ENCODE assay signal across 12 cellular contexts in the genomic region with DNA sequence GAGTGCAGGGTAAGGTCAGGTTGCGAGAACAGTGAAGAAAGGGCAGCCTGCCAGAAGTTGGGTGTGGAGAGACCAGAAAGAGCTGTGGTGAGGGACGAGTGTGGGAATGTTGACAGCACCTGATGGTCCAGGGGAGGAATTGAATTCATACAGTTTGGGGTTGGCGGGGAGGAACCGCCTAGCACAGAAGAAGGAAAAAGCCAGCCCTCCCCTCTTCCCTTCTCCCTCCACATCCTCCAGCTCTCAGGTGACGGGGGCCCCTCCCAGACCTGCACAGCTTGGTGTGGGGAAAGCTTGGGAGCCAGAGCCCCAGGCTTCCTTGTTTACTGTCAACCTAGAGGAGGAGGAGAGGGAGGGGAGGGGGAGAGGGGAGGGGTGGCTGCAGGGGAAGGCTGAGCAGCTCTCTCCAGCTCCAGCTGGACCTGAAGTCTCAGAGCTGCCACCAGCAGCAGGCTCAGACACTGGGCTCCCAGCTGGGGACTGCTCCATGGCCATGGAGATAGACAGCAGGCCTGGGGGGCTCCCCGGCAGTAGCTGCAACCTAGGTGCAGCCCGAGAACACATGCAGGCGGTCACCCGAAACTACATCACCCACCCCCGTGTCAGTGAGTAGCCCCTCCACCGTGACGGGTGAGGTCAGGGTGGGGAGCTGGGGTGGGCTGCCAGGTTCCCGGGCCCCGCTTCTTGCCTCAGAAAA. TPM values are rescaled to one million over a fixed set of nuclear protein-coding genes. Genes with fewer than 3 reads are reported as not detected.
DNase-seq lines count a peak whose midpoint lies in the region; ATAC-seq and TF ChIP-seq lines count a peak whose summit lies in the region.
"Had no signal": no experiment of that assay in that cellular context is flagged by ENCODE, and none has a peak within 500 bp of the region (broad histone marks: within the 10 kb centered on the region; RNA-seq: fewer than 3 reads in every experiment).

A gene (plus strand): TSS at position 433 of the 697 bp plus-strand sequence. CDS start 55 bp downstream, at position 488.

- no peaks in the 10 kb centered on the region for H3K9me3 Mint-ChIP-seq in activated CD4-positive, alpha-beta memory T cell treated with anti-CD3 and anti-CD28 coated beads, Interleukin-2, amount 10 ng/mL, durations not matched to agents 7 days and 5 days
- no peaks in the 10 kb centered on the region for H3K9me3 Mint-ChIP-seq in activated CD4-positive, alpha-beta memory T cell treated with anti-CD3 and anti-CD28 coated beads for 36 hours

- no peak within 1 kb of the TSS for H3K27ac ChIP-seq in upper lobe of right lung
- H3K27ac ChIP-seq: epithelial cell of prostate, SK-N-MC, thyroid gland had no signal

- no peaks in the 10 kb centered on the region for H3K36me3 Mint-ChIP-seq in activated CD4-positive, alpha-beta memory T cell treated with anti-CD3 and anti-CD28 coated beads, Interleukin-2, amount 10 ng/mL, durations not matched to agents 7 days and 5 days (ENCODE audit: low read depth)
- no peaks in the 10 kb centered on the region for H3K36me3 Mint-ChIP-seq in activated CD4-positive, alpha-beta memory T cell treated with anti-CD3 and anti-CD28 coated beads for 36 hours

- H3K4me3 ChIP-seq in upper lobe of right lung: no peak within 1 kb of the TSS
- H3K4me3 ChIP-seq: SK-N-MC, thyroid gland had no signal

- H3K4me1 Mint-ChIP-seq in activated CD4-positive, alpha-beta memory T cell treated with anti-CD3 and anti-CD28 coated beads, Interleukin-2, amount 10 ng/mL, durations not matched to agents 7 days and 5 days: no peaks in the 10 kb centered on the region
- no peaks in the 10 kb centered on the region for H3K4me1 Mint-ChIP-seq in activated CD4-positive, alpha-beta memory T cell treated with anti-CD3 and anti-CD28 coated beads for 36 hours (ENCODE audit: low read depth)

- CTCF ChIA-PET in activated CD4-positive, alpha-beta memory T cell treated with anti-CD3 and anti-CD28 coated beads, Interleukin-2, amount 10 ng/mL, durations not matched to agents 7 days and 5 days (lab: Charles Lee): interaction anchor here (1.3 to 1.5 kb wide), 2 partner anchors 10 to 71 kb away, joined by 3 read pairs; no protein-coding TSS in a partner anchor
- CTCF ChIA-PET in activated CD4-positive, alpha-beta memory T cell treated with anti-CD3 and anti-CD28 coated beads for 36 hours (lab: Charles Lee): interaction anchor here (1.0 to 2.7 kb wide), 3 partner anchors 11 to 16 kb away, joined by 5 to 10 read pairs (median 7); no protein-coding TSS in a partner anchor

- POLR2A ChIA-PET in activated CD4-positive, alpha-beta memory T cell treated with anti-CD3 and anti-CD28 coated beads, Interleukin-2, amount 10 ng/mL, durations not matched to agents 7 days and 5 days (lab: Charles Lee): no interaction called here
- POLR2A ChIA-PET in activated CD4-positive, alpha-beta memory T cell treated with anti-CD3 and anti-CD28 coated beads for 36 hours (lab: Charles Lee): no interaction called here

- TF ChIP-seq CTCF in upper lobe of right lung (IDR thresholded peaks at IDR 0.05): no peak

- H3K27me3 Mint-ChIP-seq in activated CD4-positive, alpha-beta memory T cell treated with anti-CD3 and anti-CD28 coated beads, Interleukin-2, amount 10 ng/mL, durations not matched to agents 7 days and 5 days: peaks cover 19% of the 10 kb centered on the region
- H3K27me3 Mint-ChIP-seq in activated CD4-positive, alpha-beta memory T cell treated with anti-CD3 and anti-CD28 coated beads for 36 hours: peaks cover 8% of the 10 kb centered on the region

- intact Hi-C loops in activated CD4-positive, alpha-beta memory T cell treated with anti-CD3 and anti-CD28 coated beads for 36 hours (cut with micrococcal nuclease): no loop called here
- intact Hi-C loops in upper lobe of right lung (cut with DNase I): no loop called here

- no peaks in the 10 kb centered on the region for H3K27me3 ChIP-seq in upper lobe of right lung
- H3K27me3 ChIP-seq: thyroid gland had no signal

- DNase-seq in activated CD4-positive, alpha-beta memory T cell treated with anti-CD3 and anti-CD28 coated beads, Interleukin-2, amount 10 ng/mL, durations not matched to agents 7 days and 5 days: peak; percentile 8
- DNase-seq in activated CD4-positive, alpha-beta memory T cell treated with anti-CD3 and anti-CD28 coated beads for 36 hours: no peak
- DNase-seq in NCI-H69 (lab: John Stamatoyannopoulos, UW): peak; percentile 79
- DNase-seq in left kidney (ENCODE audit: low read depth, low spot score): peak; percentile 80
- DNase-seq in upper lobe of right lung: no peak
- DNase-seq in GDM1 (lab: John Stamatoyannopoulos, UW): no peak
- no peak for DNase-seq in AG08396 (ENCODE audit: low spot score)
- DNase-seq: thyroid gland had no signal

- ATAC-seq in upper lobe of right lung (peak; percentile 59), GM19328 (IDR thresholded peaks at IDR 0.05; ENCODE audit: unreplicated experiment) (no peak)

- H3K36me3 ChIP-seq in upper lobe of right lung: no peaks in the 10 kb centered on the region
- H3K36me3 ChIP-seq: thyroid gland had no signal

- no peak within 1 kb of the TSS for H3K4me3 Mint-ChIP-seq in activated CD4-positive, alpha-beta memory T cell treated with anti-CD3 and anti-CD28 coated beads, Interleukin-2, amount 10 ng/mL, durations not matched to agents 7 days and 5 days
- no peak within 1 kb of the TSS for H3K4me3 Mint-ChIP-seq in activated CD4-positive, alpha-beta memory T cell treated with anti-CD3 and anti-CD28 coated beads for 36 hours

- no peaks in the 10 kb centered on the region for H3K9me3 ChIP-seq in upper lobe of right lung
- H3K9me3 ChIP-seq: thyroid gland had no signal

- H3K4me1 ChIP-seq in upper lobe of right lung: no peaks in the 10 kb centered on the region
- H3K4me1 ChIP-seq: thyroid gland had no signal

- H3K27ac Mint-ChIP-seq in activated CD4-positive, alpha-beta memory T cell treated with anti-CD3 and anti-CD28 coated beads, Interleukin-2, amount 10 ng/mL, durations not matched to agents 7 days and 5 days: no peak within 1 kb of the TSS
- no peak within 1 kb of the TSS for H3K27ac Mint-ChIP-seq in activated CD4-positive, alpha-beta memory T cell treated with anti-CD3 and anti-CD28 coated beads for 36 hours

RNA-seq across cellular contexts. Expression of the gene that starts here (rescaled TPM):
- not detected for total RNA-seq in activated CD4-positive, alpha-beta memory T cell treated with anti-CD3 and anti-CD28 coated beads, Interleukin-2, amount 10 ng/mL, durations not matched to agents 7 days and 5 days
- total RNA-seq in activated CD4-positive, alpha-beta memory T cell treated with anti-CD3 and anti-CD28 coated beads for 36 hours: not detected
- total RNA-seq in upper lobe of right lung: 2.1 TPM
- total RNA-seq: mononuclear cell, thyroid gland had no signal

Comparison
In these comparisons a context has a peak if more than half of its experiments do, and no peak if none do; other contexts are left out.
1. Peak in DNase-seq in activated CD4-positive, alpha-beta memory T cell treated with anti-CD3 and anti-CD28 coated beads, Interleukin-2, amount 10 ng/mL, durations not matched to agents 7 days and 5 days; RNA of the gene not detected or under 1 TPM.
2. DNase-seq: peak in NCI-H69 (single experiment) and left kidney (single experiment); none in activated CD4-positive, alpha-beta memory T cell treated with anti-CD3 and anti-CD28 coated beads for 36 hours (single experiment), upper lobe of right lung (single experiment), GDM1 (single experiment) and AG08396 (single experiment).